In genomic region chr1:241817956-241818612, GRCh38 we compare ENCODE assay signal across 19 cellular contexts. TPM values are rescaled to one million over a fixed set of nuclear protein-coding genes. Genes with fewer than 3 reads are reported as not detected.
A peak's percentile ranks its signal among the peaks of the same experiment; 100 is the strongest.
DNase-seq lines count a peak whose midpoint lies in the region; ATAC-seq and TF ChIP-seq lines count a peak whose summit lies in the region.
"Had no signal": no experiment of that assay in that cellular context is flagged by ENCODE, and none has a peak within 500 bp of the region (broad histone marks: within the 10 kb centered on the region; RNA-seq: fewer than 3 reads in every experiment).

No MANE protein-coding gene starts in this region.

- no peak for TF ChIP-seq POLR2A in thyroid gland (IDR thresholded peaks at IDR 0.05)
- no peak for TF ChIP-seq POLR2A in suprapubic skin (IDR thresholded peaks at IDR 0.05)

- no peak overlapping the region for H3K27ac Mint-ChIP-seq in stimulated activated naive B cell treated with anti-CD40 and anti-IgM and Interleukin-4, amounts not matched to agents 10 μg/mL and 1 μg/mL and 100 μg/mL, for 72 hours
- H3K27ac Mint-ChIP-seq: activated CD4-positive, alpha-beta T cell treated with anti-CD3 and anti-CD28 coated beads, Interleukin-2, amount 10 ng/mL, durations not matched to agents 24 days and 14 days; activated naive CD4-positive, alpha-beta T cell treated with anti-CD3 and anti-CD28 coated beads, Interleukin-2, amount 50 U/mL, for 24 hours had no signal

- intact Hi-C loops in thyroid gland (cut with DNase I): no loop called here

- H3K4me3 Mint-ChIP-seq in stimulated activated naive B cell treated with anti-CD40 and anti-IgM and Interleukin-4, amounts not matched to agents 10 μg/mL and 1 μg/mL and 100 μg/mL, for 72 hours: no peak overlapping the region
- H3K4me3 Mint-ChIP-seq: activated CD4-positive, alpha-beta T cell treated with anti-CD3 and anti-CD28 coated beads, Interleukin-2, amount 10 ng/mL, durations not matched to agents 24 days and 14 days; activated naive CD4-positive, alpha-beta T cell treated with anti-CD3 and anti-CD28 coated beads, Interleukin-2, amount 50 U/mL, for 24 hours had no signal

- DNase-seq in MV-4-11 (lab: John Stamatoyannopoulos, UW): peak; percentile 99
- no peak for DNase-seq in SJSA1 (ENCODE audit: low read depth in 1 of 2, low spot score in 2 of 2)
- no peak for DNase-seq in stimulated activated naive B cell treated with anti-CD40 and anti-IgM and Interleukin-4, amounts not matched to agents 10 μg/mL and 1 μg/mL and 100 μg/mL, for 72 hours
- DNase-seq in thyroid gland: no peak
- DNase-seq in suprapubic skin (ENCODE audit: low spot score in 2 of 2): no peak
- DNase-seq: activated CD4-positive, alpha-beta T cell treated with anti-CD3 and anti-CD28 coated beads, Interleukin-2, amount 10 ng/mL, durations not matched to agents 24 days and 14 days; caudate nucleus; GDM1; Kasumi-1; NCI-H1105; NCI-H2081 treated with DMSO at 0.1 percent for 48 hours; NCI-H446 treated with DMSO at 0.1 percent for 48 hours; NK-92 treated with Interleukin-12 subunit alpha and Interleukin-12 subunit beta, amount 100 ng/mL, for 24 hours; Right ventricle myocardium superior had no signal

- H3K36me3 Mint-ChIP-seq in stimulated activated naive B cell treated with anti-CD40 and anti-IgM and Interleukin-4, amounts not matched to agents 10 μg/mL and 1 μg/mL and 100 μg/mL, for 72 hours: no peaks in the 10 kb centered on the region
- H3K36me3 Mint-ChIP-seq: activated naive CD4-positive, alpha-beta T cell treated with anti-CD3 and anti-CD28 coated beads, Interleukin-2, amount 50 U/mL, for 24 hours had no signal

- H3K4me1 ChIP-seq in SJSA1 (replicated peaks): peaks cover 26% of the 10 kb centered on the region
- no peaks in the 10 kb centered on the region for H3K4me1 ChIP-seq in thyroid gland
- no peaks in the 10 kb centered on the region for H3K4me1 ChIP-seq in suprapubic skin

- ATAC-seq in GM19463 (IDR thresholded peaks at IDR 0.05; ENCODE audit: unreplicated experiment) (peak; percentile 71), GM18907 (IDR thresholded peaks at IDR 0.05; ENCODE audit: unreplicated experiment) (no peak)
- peak; percentile 86 to 88 for ATAC-seq in stimulated activated naive B cell treated with anti-CD40 and anti-IgM and Interleukin-4, amounts not matched to agents 10 μg/mL and 1 μg/mL and 100 μg/mL, for 72 hours (replicated peaks)

- TF ChIP-seq EP300 in suprapubic skin (IDR thresholded peaks at IDR 0.05): no peak

- H3K27ac ChIP-seq in SJSA1: peak overlapping the region; percentile 51
- H3K27ac ChIP-seq in thyroid gland: no peak overlapping the region
- no peak overlapping the region for H3K27ac ChIP-seq in suprapubic skin
- H3K27ac ChIP-seq: ascending aorta, thoracic aorta had no signal

- no peaks in the 10 kb centered on the region for H3K9me3 Mint-ChIP-seq in stimulated activated naive B cell treated with anti-CD40 and anti-IgM and Interleukin-4, amounts not matched to agents 10 μg/mL and 1 μg/mL and 100 μg/mL, for 72 hours
- H3K9me3 Mint-ChIP-seq: activated CD4-positive, alpha-beta T cell treated with anti-CD3 and anti-CD28 coated beads, Interleukin-2, amount 10 ng/mL, durations not matched to agents 24 days and 14 days; activated naive CD4-positive, alpha-beta T cell treated with anti-CD3 and anti-CD28 coated beads, Interleukin-2, amount 50 U/mL, for 24 hours had no signal

- H3K9me3 ChIP-seq in SJSA1 (replicated peaks): no peaks in the 10 kb centered on the region
- no peaks in the 10 kb centered on the region for H3K9me3 ChIP-seq in thyroid gland
- H3K9me3 ChIP-seq in suprapubic skin: no peaks in the 10 kb centered on the region
- H3K9me3 ChIP-seq: ascending aorta, thoracic aorta had no signal

- H3K36me3 ChIP-seq in SJSA1: no peaks in the 10 kb centered on the region
- H3K36me3 ChIP-seq in thyroid gland: no peaks in the 10 kb centered on the region
- H3K36me3 ChIP-seq in suprapubic skin: no peaks in the 10 kb centered on the region
- H3K36me3 ChIP-seq: ascending aorta, thoracic aorta had no signal

- H3K4me1 Mint-ChIP-seq in stimulated activated naive B cell treated with anti-CD40 and anti-IgM and Interleukin-4, amounts not matched to agents 10 μg/mL and 1 μg/mL and 100 μg/mL, for 72 hours: peaks cover 11 to 17% of the 10 kb centered on the region in 2 donors
- H3K4me1 Mint-ChIP-seq: activated CD4-positive, alpha-beta T cell treated with anti-CD3 and anti-CD28 coated beads, Interleukin-2, amount 10 ng/mL, durations not matched to agents 24 days and 14 days; activated naive CD4-positive, alpha-beta T cell treated with anti-CD3 and anti-CD28 coated beads, Interleukin-2, amount 50 U/mL, for 24 hours had no signal

- TF ChIP-seq CTCF in thyroid gland (IDR thresholded peaks at IDR 0.05) (no peak), suprapubic skin (IDR thresholded peaks at IDR 0.05) (no peak)

- WGBS in thyroid gland, 2 donors: 59 to 61% methylated on average over 3 of the region's 3 CpGs
- 70% methylated on average over 3 of the region's 3 CpGs for WGBS in suprapubic skin

- H3K27me3 Mint-ChIP-seq in stimulated activated naive B cell treated with anti-CD40 and anti-IgM and Interleukin-4, amounts not matched to agents 10 μg/mL and 1 μg/mL and 100 μg/mL, for 72 hours: peaks cover 5 to 12% of the 10 kb centered on the region in 2 donors
- H3K27me3 Mint-ChIP-seq: activated naive CD4-positive, alpha-beta T cell treated with anti-CD3 and anti-CD28 coated beads, Interleukin-2, amount 50 U/mL, for 24 hours had no signal

- H3K4me3 ChIP-seq in SJSA1 (no peak overlapping the region), thyroid gland (replicated peaks in 1 of 3) (no peak overlapping the region), suprapubic skin (no peak overlapping the region)
- H3K4me3 ChIP-seq: ascending aorta, thoracic aorta had no signal

- H3K27me3 ChIP-seq in SJSA1 (replicated peaks) (no peaks in the 10 kb centered on the region), thyroid gland (no peaks in the 10 kb centered on the region), suprapubic skin (no peaks in the 10 kb centered on the region)
- H3K27me3 ChIP-seq: ascending aorta had no signal

RNA-seq across cellular contexts. Expression of gene EXO1, which starts 29.9 kb away (rescaled TPM):
- 42.9 and 48.3 TPM in 2 replicates for total RNA-seq in SJSA1 (2014; rRNA removed; shearing (Covaris generic))
- total RNA-seq in thyroid gland: 1 to 10 TPM in 1 of 4 donors, under 1 TPM in 2, not detected in 1; 0.94 to 8.2 (median 0.98) TPM
- 1 to 10 TPM in 1 of 4 donors, under 1 TPM in 3; 0.48 to 1.6 (median 0.94) TPM for total RNA-seq in suprapubic skin
- total RNA-seq: ascending aorta had no signal
